In genomic region chr3:53134631-53135232, GRCh38 we compare ENCODE assay signal across 8 cellular contexts. TPM values are rescaled to one million over a fixed set of nuclear protein-coding genes. Genes with fewer than 3 reads are reported as not detected.
DNase-seq lines count a peak whose midpoint lies in the region; ATAC-seq and TF ChIP-seq lines count a peak whose summit lies in the region.

No MANE protein-coding gene starts in this region.

- peak; percentile 87 for DNase-seq in GM12865 (ENCODE audit: low read depth)
- peak; percentile 51 for DNase-seq in NCI-H2227 (lab: John Stamatoyannopoulos, UW; ENCODE audit: unreplicated experiment)
- peak; percentile 74 for DNase-seq in activated CD4-positive, alpha-beta T cell treated with anti-CD3 and anti-CD28 coated beads, Interleukin-2, amount 10 ng/mL, durations not matched to agents 7 days and 5 days
- DNase-seq in dorsolateral prefrontal cortex = peak in 6 of 10 donors; percentile 33 to 70 (median 56)
- DNase-seq in lung (ENCODE audit: low spot score) = peak; percentile 88
- DNase-seq in stimulated activated CD8-positive, alpha-beta memory T cell treated with anti-CD3 and anti-CD28 coated beads, Interleukin-15, amount 100 ng/mL, for 48 hours (ENCODE audit: low read depth in 2 of 2) = peak; percentile 41 to 49

- no peak overlapping the region for H3K4me3 Mint-ChIP-seq in activated CD4-positive, alpha-beta T cell treated with anti-CD3 and anti-CD28 coated beads, Interleukin-2, amount 10 ng/mL, durations not matched to agents 7 days and 5 days

- H3K36me3 ChIP-seq in lung (ENCODE audit: control insufficient read depth in 2 of 2, insufficient read depth in 2 of 2, low read length in 2 of 2) = no peaks in the 10 kb centered on the region

- H3K27ac Mint-ChIP-seq in activated CD4-positive, alpha-beta T cell treated with anti-CD3 and anti-CD28 coated beads, Interleukin-2, amount 10 ng/mL, durations not matched to agents 7 days and 5 days = no peak overlapping the region

- TF ChIP-seq CTCF in GM12865 (IDR thresholded peaks at IDR 0.05; ENCODE audit: insufficient read depth, low read depth, low read length, missing control alignments) = peak; percentile 97
- TF ChIP-seq CTCF in dorsolateral prefrontal cortex (IDR thresholded peaks at IDR 0.05 in 54 of 56, conservative IDR thresholded peaks at IDR 0.05 in 2 of 56; ENCODE audit: low read depth in 1 of 56, partially characterized antibody in 56 of 56) = peak in 55 of 56 donors; percentile 30 to 77 (median 63)
- TF ChIP-seq CTCF in lung (IDR thresholded peaks at IDR 0.05; ENCODE audit: control extremely low read depth, extremely low read depth) = peak; percentile 76

- intact Hi-C loops in dorsolateral prefrontal cortex (cut with DNase I) = loop anchor here (1.0 to 5.0 kb wide), 2 partner anchors 62 to 63 kb away; no protein-coding TSS in a partner anchor

- POLR2A ChIA-PET in activated CD4-positive, alpha-beta T cell treated with anti-CD3 and anti-CD28 coated beads, Interleukin-2, amount 10 ng/mL, durations not matched to agents 7 days and 5 days (lab: Charles Lee) = no interaction called here

- H3K9me3 Mint-ChIP-seq in activated CD4-positive, alpha-beta T cell treated with anti-CD3 and anti-CD28 coated beads, Interleukin-2, amount 10 ng/mL, durations not matched to agents 7 days and 5 days = no peaks in the 10 kb centered on the region

- no peak overlapping the region for H3K4me3 ChIP-seq in GM12865 (ENCODE audit: low read depth, low read length)
- H3K4me3 ChIP-seq in dorsolateral prefrontal cortex = no peak overlapping the region
- no peak overlapping the region for H3K4me3 ChIP-seq in lung

- WGBS in lung, 2 donors = 27 to 45% methylated on average over 5 to 6 of the region's 6 CpGs

- no peaks in the 10 kb centered on the region for H3K27me3 ChIP-seq in dorsolateral prefrontal cortex
- no peaks in the 10 kb centered on the region for H3K27me3 ChIP-seq in lung (ENCODE audit: control insufficient read depth, insufficient read depth)

- H3K4me1 ChIP-seq in lung (ENCODE audit: control insufficient read depth in 2 of 2, insufficient read depth in 2 of 2, low read length in 2 of 2) = peaks cover 4 to 6% of the 10 kb centered on the region in 2 donors

- H3K27ac ChIP-seq in dorsolateral prefrontal cortex (no peak overlapping the region), lung (ENCODE audit: low read depth in 1 of 2, low read length in 1 of 2) (no peak overlapping the region)

- no peaks in the 10 kb centered on the region for H3K27me3 Mint-ChIP-seq in activated CD4-positive, alpha-beta T cell treated with anti-CD3 and anti-CD28 coated beads, Interleukin-2, amount 10 ng/mL, durations not matched to agents 7 days and 5 days

- peaks cover 0 to 2% of the 10 kb centered on the region in 2 donors for H3K9me3 ChIP-seq in lung (ENCODE audit: control insufficient read depth in 2 of 2, insufficient read depth in 1 of 2, low read length in 1 of 2)

- CTCF ChIA-PET in activated CD4-positive, alpha-beta T cell treated with anti-CD3 and anti-CD28 coated beads, Interleukin-2, amount 10 ng/mL, durations not matched to agents 7 days and 5 days (lab: Charles Lee) = interaction anchor here (0.6 to 3.3 kb wide), 12 partner anchors 8 to 61 kb away, joined by 3 to 25 read pairs (median 4); no protein-coding TSS in a partner anchor

- H3K36me3 Mint-ChIP-seq in activated CD4-positive, alpha-beta T cell treated with anti-CD3 and anti-CD28 coated beads, Interleukin-2, amount 10 ng/mL, durations not matched to agents 7 days and 5 days (ENCODE audit: low read depth) = no peaks in the 10 kb centered on the region

- H3K4me1 Mint-ChIP-seq in activated CD4-positive, alpha-beta T cell treated with anti-CD3 and anti-CD28 coated beads, Interleukin-2, amount 10 ng/mL, durations not matched to agents 7 days and 5 days = peaks cover 17% of the 10 kb centered on the region

- ATAC-seq in HG02588 (IDR thresholded peaks at IDR 0.05; ENCODE audit: unreplicated experiment) (peak; percentile 41), lung (ENCODE audit: insufficient read depth, low FRiP score) (peak; percentile 71), GM19467 (IDR thresholded peaks at IDR 0.05; ENCODE audit: unreplicated experiment) (no peak)

RNA-seq across cellular contexts. Expression of gene RFT1, which starts 4.5 kb away (rescaled TPM):
- 10 to 100 TPM; 33.3 to 34.1 TPM for total RNA-seq in activated CD4-positive, alpha-beta T cell treated with anti-CD3 and anti-CD28 coated beads, Interleukin-2, amount 10 ng/mL, durations not matched to agents 7 days and 5 days
- total RNA-seq in dorsolateral prefrontal cortex (10 to 100 TPM in 118 of 120 experiments, 1 to 10 TPM in 2; 8.0 to 22.2 (median 15.5) TPM), lung (10 to 100 TPM; 21.3 to 23.1 TPM)
- polyA plus RNA-seq in lung = 10 to 100 TPM; 10.8 to 22.0 TPM

RNA-seq across cellular contexts. Expression of gene PRKCD, which starts 26.3 kb away (rescaled TPM):
- total RNA-seq in activated CD4-positive, alpha-beta T cell treated with anti-CD3 and anti-CD28 coated beads, Interleukin-2, amount 10 ng/mL, durations not matched to agents 7 days and 5 days = 10 to 100 TPM; 19.9 to 23.5 TPM
- total RNA-seq in dorsolateral prefrontal cortex (10 to 100 TPM in 106 of 120 experiments, 1 to 10 TPM in 14; 6.1 to 36.1 (median 14.7) TPM), lung (10 to 100 TPM; 34.9 to 85.2 TPM)
- polyA plus RNA-seq in lung = 10 to 100 TPM; 47.3 to 84.5 TPM
